15 cellular contexts compared by ENCODE assay signal in the genomic region with DNA sequence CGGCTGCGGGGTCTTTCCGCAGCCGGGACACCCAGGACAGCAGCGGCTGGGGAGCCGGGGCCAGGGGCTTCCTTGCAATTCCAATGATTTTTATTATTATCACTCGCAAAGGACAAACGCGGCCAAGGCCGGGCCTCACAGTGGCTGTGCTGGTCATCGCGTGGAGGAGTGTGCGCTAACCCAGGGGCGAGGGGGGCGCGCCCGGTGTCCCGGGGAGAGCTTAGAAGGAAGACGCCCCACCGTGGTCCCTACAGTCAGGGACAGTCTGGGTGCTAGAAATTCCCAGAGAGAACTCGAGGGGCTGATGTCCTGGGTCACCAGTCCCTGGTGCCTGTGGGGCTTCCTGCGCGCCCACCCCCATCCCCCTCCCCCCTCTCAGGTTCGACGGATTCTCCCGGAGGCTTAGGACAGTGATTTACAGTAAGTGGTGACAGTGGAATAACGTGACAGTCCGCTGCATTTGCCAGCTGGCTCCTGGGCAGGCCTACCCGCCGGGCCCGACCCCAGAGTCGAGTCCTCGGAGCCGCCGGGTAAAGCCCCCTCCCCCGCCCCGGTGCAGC. TPM values are rescaled to one million over a fixed set of nuclear protein-coding genes. Genes with fewer than 3 reads are reported as not detected.
DNase-seq lines count a peak whose midpoint lies in the region; ATAC-seq and TF ChIP-seq lines count a peak whose summit lies in the region.
"Had no signal": no experiment of that assay in that cellular context is flagged by ENCODE, and none has a peak within 500 bp of the region (broad histone marks: within the 10 kb centered on the region; RNA-seq: fewer than 3 reads in every experiment).

No MANE protein-coding gene starts in this region.

- CTCF ChIA-PET in activated CD8-positive, alpha-beta T cell treated with anti-CD3 and anti-CD28 coated beads, Interleukin-2, amount 10 ng/mL, durations not matched to agents 7 days and 5 days (lab: Charles Lee), result no interaction called here
- CTCF ChIA-PET in activated naive CD4-positive, alpha-beta T cell treated with anti-CD3 and anti-CD28 coated beads, Interleukin-2, amount 10 ng/mL, durations not matched to agents 7 days and 5 days (lab: Charles Lee), result no interaction called here

- H3K27me3 Mint-ChIP-seq in dendritic cell treated with granulocyte-macrophage colony-stimulating factor and Interleukin-4, amounts not matched to agents 40 ng/mL and 50 ng/mL, for 4 days, result peaks cover 95% of the 10 kb centered on the region
- peaks cover 60% of the 10 kb centered on the region for H3K27me3 Mint-ChIP-seq in activated CD8-positive, alpha-beta T cell treated with anti-CD3 and anti-CD28 coated beads, Interleukin-2, amount 10 ng/mL, durations not matched to agents 7 days and 5 days (ENCODE audit: low read depth)
- peaks cover 100% of the 10 kb centered on the region for H3K27me3 Mint-ChIP-seq in activated naive CD4-positive, alpha-beta T cell treated with anti-CD3 and anti-CD28 coated beads, Interleukin-2, amount 10 ng/mL, durations not matched to agents 7 days and 5 days

- POLR2A ChIA-PET in activated CD8-positive, alpha-beta T cell treated with anti-CD3 and anti-CD28 coated beads, Interleukin-2, amount 10 ng/mL, durations not matched to agents 7 days and 5 days (lab: Charles Lee), result no interaction called here

- H3K27me3 ChIP-seq in HUES6 (ENCODE audit: control insufficient read depth, insufficient read depth, low read length) (peaks cover 100% of the 10 kb centered on the region), suprapubic skin (peaks cover 67% of the 10 kb centered on the region)

- H3K4me3 Mint-ChIP-seq in dendritic cell treated with granulocyte-macrophage colony-stimulating factor and Interleukin-4, amounts not matched to agents 40 ng/mL and 50 ng/mL, for 4 days, result no peak overlapping the region
- no peak overlapping the region for H3K4me3 Mint-ChIP-seq in activated CD8-positive, alpha-beta T cell treated with anti-CD3 and anti-CD28 coated beads, Interleukin-2, amount 10 ng/mL, durations not matched to agents 7 days and 5 days
- no peak overlapping the region for H3K4me3 Mint-ChIP-seq in activated naive CD4-positive, alpha-beta T cell treated with anti-CD3 and anti-CD28 coated beads, Interleukin-2, amount 10 ng/mL, durations not matched to agents 7 days and 5 days

- H3K36me3 ChIP-seq in HUES6 (ENCODE audit: control insufficient read depth, insufficient read depth, low read length) (no peaks in the 10 kb centered on the region), suprapubic skin (no peaks in the 10 kb centered on the region)

- H3K4me1 ChIP-seq in HUES6 (ENCODE audit: control insufficient read depth, insufficient read depth, low read length) (peaks cover 36% of the 10 kb centered on the region; the same call in 1 of the 2 replicates), suprapubic skin (peaks cover 25% of the 10 kb centered on the region)

- ATAC-seq in activated CD8-positive, alpha-beta T cell treated with anti-CD3 and anti-CD28 coated beads, Interleukin-2, amount 10 ng/mL, durations not matched to agents 7 days and 5 days, result no peak

- DNase-seq in left kidney (ENCODE audit: low read depth, low spot score) (peak; percentile 90), suprapubic skin (ENCODE audit: low spot score in 2 of 2) (peak in 1 of 2 donors; percentile 51), NCI-H526 treated with DMSO at 0.1 percent for 48 hours (lab: John Stamatoyannopoulos, UW) (no peak)
- DNase-seq in activated CD8-positive, alpha-beta T cell treated with anti-CD3 and anti-CD28 coated beads, Interleukin-2, amount 10 ng/mL, durations not matched to agents 7 days and 5 days, result no peak
- DNase-seq in activated naive CD4-positive, alpha-beta T cell treated with anti-CD3 and anti-CD28 coated beads, Interleukin-2, amount 10 ng/mL, durations not matched to agents 7 days and 5 days, result no peak
- DNase-seq in activated naive CD4-positive, alpha-beta T cell treated with anti-CD3 and anti-CD28 coated beads, Interleukin-2, amount 50 U/mL, for 16 hours, result no peak
- DNase-seq: esophagus squamous epithelium; KBM-7; NCI-H1092 treated with DMSO at 0.1 percent for 48 hours; Right ventricle myocardium superior; stimulated activated naive CD4-positive, alpha-beta T cell treated with Interleukin-2 at 50 U/mL for 16 hours; T-helper 1 cell had no signal

- H3K9ac ChIP-seq in HUES6 (ENCODE audit: low read length), result no peak overlapping the region
- H3K9ac ChIP-seq: GM23248 had no signal

- TF ChIP-seq CTCF in suprapubic skin (IDR thresholded peaks at IDR 0.05), result no peak

- TF ChIP-seq POLR2A in suprapubic skin (IDR thresholded peaks at IDR 0.05), result no peak

- peak overlapping the region; percentile 65 for H3K4me3 ChIP-seq in HUES6 (ENCODE audit: low read depth, low read length)
- peak overlapping the region; percentile 39 for H3K4me3 ChIP-seq in suprapubic skin

- peaks cover 11% of the 10 kb centered on the region for H3K4me1 Mint-ChIP-seq in dendritic cell treated with granulocyte-macrophage colony-stimulating factor and Interleukin-4, amounts not matched to agents 40 ng/mL and 50 ng/mL, for 4 days (ENCODE audit: low read depth)
- H3K4me1 Mint-ChIP-seq in activated CD8-positive, alpha-beta T cell treated with anti-CD3 and anti-CD28 coated beads, Interleukin-2, amount 10 ng/mL, durations not matched to agents 7 days and 5 days (ENCODE audit: low read depth), result no peaks in the 10 kb centered on the region
- H3K4me1 Mint-ChIP-seq in activated naive CD4-positive, alpha-beta T cell treated with anti-CD3 and anti-CD28 coated beads, Interleukin-2, amount 10 ng/mL, durations not matched to agents 7 days and 5 days, result no peaks in the 10 kb centered on the region

- no peaks in the 10 kb centered on the region for H3K36me3 Mint-ChIP-seq in dendritic cell treated with granulocyte-macrophage colony-stimulating factor and Interleukin-4, amounts not matched to agents 40 ng/mL and 50 ng/mL, for 4 days (ENCODE audit: low read depth)
- no peaks in the 10 kb centered on the region for H3K36me3 Mint-ChIP-seq in activated CD8-positive, alpha-beta T cell treated with anti-CD3 and anti-CD28 coated beads, Interleukin-2, amount 10 ng/mL, durations not matched to agents 7 days and 5 days (ENCODE audit: low read depth)
- peaks cover 3% of the 10 kb centered on the region for H3K36me3 Mint-ChIP-seq in activated naive CD4-positive, alpha-beta T cell treated with anti-CD3 and anti-CD28 coated beads, Interleukin-2, amount 10 ng/mL, durations not matched to agents 7 days and 5 days

- WGBS in suprapubic skin, result 63% methylated on average over 22 of the region's 37 CpGs

- H3K9me3 ChIP-seq in HUES6 (ENCODE audit: control insufficient read depth, insufficient read depth, low read depth, low read length), result no peaks in the 10 kb centered on the region
- H3K9me3 ChIP-seq in suprapubic skin, result no peaks in the 10 kb centered on the region
- H3K9me3 ChIP-seq: esophagus squamous epithelium had no signal

- H3K27ac ChIP-seq in HUES6 (ENCODE audit: low read depth, low read length) (no peak overlapping the region), suprapubic skin (peak overlapping the region; percentile 43)
- H3K27ac ChIP-seq: GM23248 had no signal

- peak overlapping the region; percentile 50 for H3K27ac Mint-ChIP-seq in dendritic cell treated with granulocyte-macrophage colony-stimulating factor and Interleukin-4, amounts not matched to agents 40 ng/mL and 50 ng/mL, for 4 days
- H3K27ac Mint-ChIP-seq in activated CD8-positive, alpha-beta T cell treated with anti-CD3 and anti-CD28 coated beads, Interleukin-2, amount 10 ng/mL, durations not matched to agents 7 days and 5 days, result no peak overlapping the region
- no peak overlapping the region for H3K27ac Mint-ChIP-seq in activated naive CD4-positive, alpha-beta T cell treated with anti-CD3 and anti-CD28 coated beads, Interleukin-2, amount 10 ng/mL, durations not matched to agents 7 days and 5 days

- intact Hi-C loops in dendritic cell treated with granulocyte-macrophage colony-stimulating factor and Interleukin-4, amounts not matched to agents 40 ng/mL and 50 ng/mL, for 4 days (cut with micrococcal nuclease), result no loop called here

- no peak for TF ChIP-seq EP300 in suprapubic skin (IDR thresholded peaks at IDR 0.05)

- no peaks in the 10 kb centered on the region for H3K9me3 Mint-ChIP-seq in dendritic cell treated with granulocyte-macrophage colony-stimulating factor and Interleukin-4, amounts not matched to agents 40 ng/mL and 50 ng/mL, for 4 days
- no peaks in the 10 kb centered on the region for H3K9me3 Mint-ChIP-seq in activated CD8-positive, alpha-beta T cell treated with anti-CD3 and anti-CD28 coated beads, Interleukin-2, amount 10 ng/mL, durations not matched to agents 7 days and 5 days (ENCODE audit: insufficient read depth)
- no peaks in the 10 kb centered on the region for H3K9me3 Mint-ChIP-seq in activated naive CD4-positive, alpha-beta T cell treated with anti-CD3 and anti-CD28 coated beads, Interleukin-2, amount 10 ng/mL, durations not matched to agents 7 days and 5 days

RNA-seq across cellular contexts. Expression of a gene that starts 9.5 kb away (rescaled TPM):
- total RNA-seq in suprapubic skin, result 10 to 100 TPM; 14.5 to 35.8 (median 21.4) TPM
- not detected for total RNA-seq in activated CD8-positive, alpha-beta T cell treated with anti-CD3 and anti-CD28 coated beads, Interleukin-2, amount 10 ng/mL, durations not matched to agents 7 days and 5 days

Comparison
In these comparisons a context has a peak if more than half of its experiments do, and no peak if none do; other contexts are left out.
1. RNA of a gene that starts 9.5 kb away (total RNA-seq): 14.5 to 35.8 TPM in suprapubic skin; not detected in activated CD8-positive, alpha-beta T cell treated with anti-CD3 and anti-CD28 coated beads, Interleukin-2, amount 10 ng/mL, durations not matched to agents 7 days and 5 days; every median in the first group is over 10 times any median in the second.